Comparison of ENCODE assay signal across 1 cellular context in genomic region chr19:40646564-40647254, GRCh38.
TF ChIP-seq lines count a peak whose summit lies in the region.

No MANE protein-coding gene starts in this region.

TF ChIP-seq in HepG2, 621 proteins besides CTCF, POLR2A, EP300 and RAD21:
- no peak for TF ChIP-seq JUND (CRISPR knock-in tag; IDR thresholded peaks at IDR 0.05)
- no peak for TF ChIP-seq ZNF576 (CRISPR knock-in tag; IDR thresholded peaks at IDR 0.05)
- TF ChIP-seq ZNF782 (CRISPR knock-in tag; IDR thresholded peaks at IDR 0.05; ENCODE audit: borderline replicate concordance) = no peak
- no peak for TF ChIP-seq EZH2 (conservative IDR thresholded peaks at IDR 0.05; ENCODE audit: low read depth, low read length)
- TF ChIP-seq CHCHD3 (CRISPR knock-in tag; IDR thresholded peaks at IDR 0.05) = no peak
- TF ChIP-seq HDAC6 (IDR thresholded peaks at IDR 0.05; ENCODE audit: low read depth, low read length) = no peak
- TF ChIP-seq ZNF160 (CRISPR knock-in tag; IDR thresholded peaks at IDR 0.05) = no peak
- no peak for TF ChIP-seq ZNF333 (CRISPR knock-in tag; IDR thresholded peaks at IDR 0.05; ENCODE audit: borderline replicate concordance)
- TF ChIP-seq THRA (CRISPR knock-in tag; IDR thresholded peaks at IDR 0.05; ENCODE audit: borderline replicate concordance) = no peak
- no peak for TF ChIP-seq ZNF598 (CRISPR knock-in tag; IDR thresholded peaks at IDR 0.05; ENCODE audit: borderline replicate concordance)
- TF ChIP-seq ZNF143 (CRISPR knock-in tag; IDR thresholded peaks at IDR 0.05) = no peak
- TF ChIP-seq NPAS2 (CRISPR knock-in tag; IDR thresholded peaks at IDR 0.05; ENCODE audit: borderline replicate concordance) = no peak
- no peak for TF ChIP-seq SMAD1 (CRISPR knock-in tag; IDR thresholded peaks at IDR 0.05; ENCODE audit: borderline replicate concordance, low read depth)
- no peak for TF ChIP-seq ZNF432 (CRISPR knock-in tag; IDR thresholded peaks at IDR 0.05; ENCODE audit: borderline replicate concordance)
- no peak for TF ChIP-seq MBNL3 (CRISPR knock-in tag; conservative IDR thresholded peaks at IDR 0.05)
TF ChIP-seq in HepG2: peak in this region for 0.
